Comparison of ENCODE assay signal across 18 cellular contexts in the genomic region with DNA sequence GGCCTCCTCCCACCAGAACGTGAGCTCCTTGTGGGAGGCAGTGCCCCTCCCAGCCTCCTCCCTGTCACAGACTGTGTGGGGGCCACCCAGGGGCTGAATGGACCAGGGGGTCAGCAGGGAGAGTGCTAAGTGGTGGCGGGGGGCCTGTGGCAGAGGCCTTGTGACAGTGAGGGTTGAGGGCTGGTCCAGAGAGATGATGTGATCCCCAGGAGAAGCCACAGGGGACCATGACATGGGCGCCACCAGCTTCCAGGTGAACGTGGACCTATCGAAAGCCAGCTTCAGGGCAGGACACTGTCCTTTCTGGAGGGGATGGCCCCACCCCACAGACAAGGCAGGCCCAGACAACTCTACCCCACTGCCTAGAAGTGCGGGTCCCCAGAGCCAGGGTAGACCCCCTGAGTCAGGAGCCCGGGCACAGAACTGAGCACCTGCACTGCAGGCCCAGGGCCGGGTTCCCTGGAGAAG. TPM values are rescaled to one million over a fixed set of nuclear protein-coding genes. Genes with fewer than 3 reads are reported as not detected.
DNase-seq lines count a peak whose midpoint lies in the region; ATAC-seq and TF ChIP-seq lines count a peak whose summit lies in the region.
"Had no signal": no experiment of that assay in that cellular context is flagged by ENCODE, and none has a peak within 500 bp of the region (broad histone marks: within the 10 kb centered on the region; RNA-seq: fewer than 3 reads in every experiment).

No MANE protein-coding gene starts in this region.

- H3K4me3 ChIP-seq in HCT116 (replicated peaks in 1 of 2; ENCODE audit: low read depth in 1 of 2, low read length in 2 of 2) (no peak overlapping the region), psoas muscle (no peak overlapping the region), mucosa of descending colon (no peak overlapping the region)
- H3K4me3 ChIP-seq: heart right ventricle had no signal

- BruUV-seq in HCT116 (replicated peaks; lab: Mats Ljungman, UMichigan) = no TSS peak

- H2AFZ ChIP-seq in HCT116 (ENCODE audit: low read depth, low read length, poor library complexity, severe bottlenecking) = no peak overlapping the region

- H3K9me2 ChIP-seq in HCT116 (ENCODE audit: insufficient read depth) = no peaks in the 10 kb centered on the region

- RAD21 ChIA-PET in HCT116 (lab: Charles Lee; ENCODE audit: low non-redundant PET in 1 of 2, low total read pairs in 2 of 2, uncharacterized antibody in 2 of 2, unreplicated experiment in 2 of 2) = no interaction called here

- H3K9ac ChIP-seq in HCT116 (ENCODE audit: low read length) = no peak overlapping the region

- H3K36me3 ChIP-seq in HCT116 (ENCODE audit: control insufficient read depth in 1 of 2, insufficient read depth in 2 of 2, low read length in 2 of 2) (peaks cover 0 to 4% of the 10 kb centered on the region in 2 experiments; a peak in 3 of 4 replicates), psoas muscle (ENCODE audit: insufficient read depth in 1 of 2, low read depth in 1 of 2) (peaks cover 0 to 63% of the 10 kb centered on the region in 2 donors), mucosa of descending colon (ENCODE audit: low read depth) (peaks cover 9% of the 10 kb centered on the region)

- H3K9me3 ChIP-seq in HCT116 (ENCODE audit: control insufficient read depth in 1 of 2, insufficient read depth in 1 of 2, low read depth in 1 of 2, low read length in 2 of 2) (no peaks in the 10 kb centered on the region), psoas muscle (no peaks in the 10 kb centered on the region), mucosa of descending colon (no peaks in the 10 kb centered on the region)
- H3K9me3 ChIP-seq: heart right ventricle had no signal

- H3K4me1 ChIP-seq in HCT116 (ENCODE audit: control insufficient read depth in 1 of 2, insufficient read depth in 2 of 2, low read length in 2 of 2) (peaks cover 4 to 27% of the 10 kb centered on the region in 2 experiments), psoas muscle (peaks cover 37% of the 10 kb centered on the region), mucosa of descending colon (ENCODE audit: low read depth) (peaks cover 25% of the 10 kb centered on the region)

- H3K36me3 Mint-ChIP-seq in activated CD4-positive, alpha-beta memory T cell treated with anti-CD3 and anti-CD28 coated beads, Interleukin-2, amount 10 ng/mL, durations not matched to agents 7 days and 5 days (ENCODE audit: low read depth) = peaks cover 8% of the 10 kb centered on the region
- peaks cover 3% of the 10 kb centered on the region for H3K36me3 Mint-ChIP-seq in activated CD4-positive, alpha-beta memory T cell treated with anti-CD3 and anti-CD28 coated beads for 36 hours
- H3K36me3 Mint-ChIP-seq in dendritic cell treated with granulocyte-macrophage colony-stimulating factor and Interleukin-4, amounts not matched to agents 40 ng/mL and 50 ng/mL, for 4 days (ENCODE audit: low read depth) = peaks cover 79% of the 10 kb centered on the region
- H3K36me3 Mint-ChIP-seq: naive B cell, T-cell had no signal

- no peaks in the 10 kb centered on the region for H4K20me1 ChIP-seq in HCT116 (ENCODE audit: insufficient read depth)

- H3K27me3 Mint-ChIP-seq in activated CD4-positive, alpha-beta memory T cell treated with anti-CD3 and anti-CD28 coated beads, Interleukin-2, amount 10 ng/mL, durations not matched to agents 7 days and 5 days = no peaks in the 10 kb centered on the region
- no peaks in the 10 kb centered on the region for H3K27me3 Mint-ChIP-seq in activated CD4-positive, alpha-beta memory T cell treated with anti-CD3 and anti-CD28 coated beads for 36 hours
- H3K27me3 Mint-ChIP-seq in dendritic cell treated with granulocyte-macrophage colony-stimulating factor and Interleukin-4, amounts not matched to agents 40 ng/mL and 50 ng/mL, for 4 days = no peaks in the 10 kb centered on the region
- H3K27me3 Mint-ChIP-seq: central memory CD8-positive, alpha-beta T cell; naive B cell; T-cell had no signal

- TF ChIP-seq CTCF in HCT116 (IDR thresholded peaks at IDR 0.05 in 2 of 3, conservative IDR thresholded peaks at IDR 0.05 in 1 of 3; ENCODE audit: borderline replicate concordance in 1 of 3, insufficient read depth in 1 of 3, low read depth in 2 of 3, low read length in 2 of 3) (no peak), psoas muscle (IDR thresholded peaks at IDR 0.05) (no peak), mucosa of descending colon (IDR thresholded peaks at IDR 0.05) (no peak)

- peaks cover 33% of the 10 kb centered on the region for H3K79me2 ChIP-seq in HCT116 (ENCODE audit: insufficient read depth, low read length)

- peak overlapping the region; percentile 34; the same call in 1 of the 2 replicates for H3K27ac ChIP-seq in HCT116 (ENCODE audit: low read depth, low read length)
- H3K27ac ChIP-seq in psoas muscle = peak overlapping the region; percentile 16

- TF ChIP-seq RAD21 in HCT116 (IDR thresholded peaks at IDR 0.05; ENCODE audit: low read depth) = no peak

- intact Hi-C loops in activated CD4-positive, alpha-beta memory T cell treated with anti-CD3 and anti-CD28 coated beads for 36 hours (cut with micrococcal nuclease) = no loop called here
- intact Hi-C loops in HCT116 (cut with micrococcal nuclease) = no loop called here
- intact Hi-C loops in dendritic cell treated with granulocyte-macrophage colony-stimulating factor and Interleukin-4, amounts not matched to agents 40 ng/mL and 50 ng/mL, for 4 days (cut with micrococcal nuclease) = no loop called here
- intact Hi-C loops in psoas muscle (cut with DNase I) = loop anchor here in 1 of 2 donors (10.0 kb wide), 1 partner anchor 166 kb away; a partner anchor contains a TSS
- intact Hi-C loops in mucosa of descending colon (cut with DNase I, micrococcal nuclease) = no loop called here

- no peak for DNase-seq in activated CD4-positive, alpha-beta memory T cell treated with anti-CD3 and anti-CD28 coated beads, Interleukin-2, amount 10 ng/mL, durations not matched to agents 7 days and 5 days
- no peak for DNase-seq in activated CD4-positive, alpha-beta memory T cell treated with anti-CD3 and anti-CD28 coated beads for 36 hours
- DNase-seq in HCT116 (ENCODE audit: low read depth, low spot score) = no peak
- peak; percentile 15 to 52 for DNase-seq in psoas muscle
- DNase-seq in NCI-H510A (lab: John Stamatoyannopoulos, UW) = no peak
- DNase-seq in mucosa of descending colon = no peak
- DNase-seq in NCI-H2196 treated with DMSO at 0.1 percent for 48 hours (lab: John Stamatoyannopoulos, UW; ENCODE audit: unreplicated experiment) = no peak
- DNase-seq: effector memory CD4-positive, alpha-beta T cell; mammary epithelial cell; naive B cell; NCI-H226; small intestine; stimulated activated CD4-positive, alpha-beta T cell treated with anti-CD3 and anti-CD28 coated beads, Interleukin-4, amount 100 ng/mL, for 24 hours had no signal

- H3K4me1 Mint-ChIP-seq in activated CD4-positive, alpha-beta memory T cell treated with anti-CD3 and anti-CD28 coated beads, Interleukin-2, amount 10 ng/mL, durations not matched to agents 7 days and 5 days = peaks cover 22% of the 10 kb centered on the region
- H3K4me1 Mint-ChIP-seq in activated CD4-positive, alpha-beta memory T cell treated with anti-CD3 and anti-CD28 coated beads for 36 hours (ENCODE audit: low read depth) = peaks cover 14% of the 10 kb centered on the region
- peaks cover 53% of the 10 kb centered on the region for H3K4me1 Mint-ChIP-seq in dendritic cell treated with granulocyte-macrophage colony-stimulating factor and Interleukin-4, amounts not matched to agents 40 ng/mL and 50 ng/mL, for 4 days (ENCODE audit: low read depth)

- POLR2A ChIA-PET in activated CD4-positive, alpha-beta memory T cell treated with anti-CD3 and anti-CD28 coated beads, Interleukin-2, amount 10 ng/mL, durations not matched to agents 7 days and 5 days (lab: Charles Lee) = no interaction called here
- POLR2A ChIA-PET in activated CD4-positive, alpha-beta memory T cell treated with anti-CD3 and anti-CD28 coated beads for 36 hours (lab: Charles Lee) = interaction anchor here (5.4 kb wide), 1 partner anchor 9 kb away, joined by 56 read pairs; a partner anchor contains a TSS
- POLR2A ChIA-PET in HCT116 (lab: Charles Lee) = interaction anchor here (1.2 kb wide), 1 partner anchor 185 kb away, joined by 3 read pairs; a partner anchor contains a TSS

- ATAC-seq in HCT116 = no peak
- no peak for ATAC-seq in psoas muscle
- no peak for ATAC-seq in mucosa of descending colon
- ATAC-seq: heart right ventricle, T-cell had no signal

- H3K9me3 Mint-ChIP-seq in activated CD4-positive, alpha-beta memory T cell treated with anti-CD3 and anti-CD28 coated beads, Interleukin-2, amount 10 ng/mL, durations not matched to agents 7 days and 5 days = no peaks in the 10 kb centered on the region
- H3K9me3 Mint-ChIP-seq in activated CD4-positive, alpha-beta memory T cell treated with anti-CD3 and anti-CD28 coated beads for 36 hours = no peaks in the 10 kb centered on the region
- H3K9me3 Mint-ChIP-seq in dendritic cell treated with granulocyte-macrophage colony-stimulating factor and Interleukin-4, amounts not matched to agents 40 ng/mL and 50 ng/mL, for 4 days = no peaks in the 10 kb centered on the region
- H3K9me3 Mint-ChIP-seq: central memory CD8-positive, alpha-beta T cell; naive B cell; T-cell had no signal

- CTCF ChIA-PET in activated CD4-positive, alpha-beta memory T cell treated with anti-CD3 and anti-CD28 coated beads, Interleukin-2, amount 10 ng/mL, durations not matched to agents 7 days and 5 days (lab: Charles Lee) = no interaction called here
- CTCF ChIA-PET in activated CD4-positive, alpha-beta memory T cell treated with anti-CD3 and anti-CD28 coated beads for 36 hours (lab: Charles Lee) = no interaction called here
- CTCF ChIA-PET in HCT116 (lab: Charles Lee) = no interaction called here

- H3K4me2 ChIP-seq in HCT116 (ENCODE audit: low read length) = no peak overlapping the region

- peak overlapping the region; percentile 27 for H3K4me3 Mint-ChIP-seq in activated CD4-positive, alpha-beta memory T cell treated with anti-CD3 and anti-CD28 coated beads, Interleukin-2, amount 10 ng/mL, durations not matched to agents 7 days and 5 days
- H3K4me3 Mint-ChIP-seq in activated CD4-positive, alpha-beta memory T cell treated with anti-CD3 and anti-CD28 coated beads for 36 hours = no peak overlapping the region
- no peak overlapping the region for H3K4me3 Mint-ChIP-seq in dendritic cell treated with granulocyte-macrophage colony-stimulating factor and Interleukin-4, amounts not matched to agents 40 ng/mL and 50 ng/mL, for 4 days
- H3K4me3 Mint-ChIP-seq: central memory CD8-positive, alpha-beta T cell had no signal

- H3K27ac Mint-ChIP-seq in activated CD4-positive, alpha-beta memory T cell treated with anti-CD3 and anti-CD28 coated beads, Interleukin-2, amount 10 ng/mL, durations not matched to agents 7 days and 5 days = no peak overlapping the region
- no peak overlapping the region for H3K27ac Mint-ChIP-seq in activated CD4-positive, alpha-beta memory T cell treated with anti-CD3 and anti-CD28 coated beads for 36 hours
- peak overlapping the region; percentile 7 for H3K27ac Mint-ChIP-seq in dendritic cell treated with granulocyte-macrophage colony-stimulating factor and Interleukin-4, amounts not matched to agents 40 ng/mL and 50 ng/mL, for 4 days
- H3K27ac Mint-ChIP-seq: T-cell had no signal

- TF ChIP-seq POLR2A in HCT116 (IDR thresholded peaks at IDR 0.05; ENCODE audit: borderline replicate concordance, extremely low read depth, insufficient read depth, insufficient read length) = no peak

- 75 to 79% (median 77%) methylated on average over 8 of the region's 8 CpGs for WGBS in psoas muscle, 3 donors

- H3K27me3 ChIP-seq in HCT116 (ENCODE audit: insufficient read depth, low read length) = no peaks in the 10 kb centered on the region
- H3K27me3 ChIP-seq in psoas muscle (ENCODE audit: insufficient read depth in 3 of 3, low read length in 2 of 3) = no peaks in the 10 kb centered on the region
- H3K27me3 ChIP-seq: heart right ventricle had no signal

RNA-seq across cellular contexts. Expression of a gene that starts 3.1 kb away (rescaled TPM):
- total RNA-seq in activated CD4-positive, alpha-beta memory T cell treated with anti-CD3 and anti-CD28 coated beads, Interleukin-2, amount 10 ng/mL, durations not matched to agents 7 days and 5 days = 10 to 100 TPM; 46.4 to 47.7 TPM
- total RNA-seq in activated CD4-positive, alpha-beta memory T cell treated with anti-CD3 and anti-CD28 coated beads for 36 hours = 10 to 100 TPM; 21.2 to 21.8 TPM
- 31.6 TPM for total RNA-seq in HCT116 (2021; ENCODE audit: unreplicated experiment)
- 43.9 and 51.6 TPM in 2 replicates for polyA plus RNA-seq in HCT116 (2012)
- total RNA-seq in psoas muscle = 10 to 100 TPM; 38.4 to 59.5 (median 49.9) TPM
- 100 to 1,000 TPM in 1 of 3 donors, 10 to 100 TPM in 2; 26.3 to 108 (median 78.1) TPM for polyA plus RNA-seq in psoas muscle
- 10 to 100 TPM; 39.7 to 56.5 (median 52.2) TPM for total RNA-seq in mucosa of descending colon

RNA-seq across cellular contexts. Expression of a gene that starts 3.5 kb away (rescaled TPM):
- total RNA-seq in activated CD4-positive, alpha-beta memory T cell treated with anti-CD3 and anti-CD28 coated beads, Interleukin-2, amount 10 ng/mL, durations not matched to agents 7 days and 5 days = 10 to 100 TPM; 40.8 to 43.5 TPM
- total RNA-seq in activated CD4-positive, alpha-beta memory T cell treated with anti-CD3 and anti-CD28 coated beads for 36 hours = 10 to 100 TPM; 45.9 to 48.0 TPM
- 103 TPM for total RNA-seq in HCT116 (2021; ENCODE audit: unreplicated experiment)
- polyA plus RNA-seq in HCT116 (2012) = 75.2 and 77.9 TPM in 2 replicates
- total RNA-seq in psoas muscle = 10 to 100 TPM; 34.7 to 44.7 (median 38.5) TPM
- 10 to 100 TPM; 61.9 to 96.0 (median 76.1) TPM for polyA plus RNA-seq in psoas muscle
- 10 to 100 TPM; 32.1 to 43.1 (median 39.3) TPM for total RNA-seq in mucosa of descending colon

RNA-seq across cellular contexts. Expression of a gene that starts 6.3 kb away (rescaled TPM):
- 10 to 100 TPM; 94.9 to 98.3 TPM for total RNA-seq in activated CD4-positive, alpha-beta memory T cell treated with anti-CD3 and anti-CD28 coated beads, Interleukin-2, amount 10 ng/mL, durations not matched to agents 7 days and 5 days
- 100 to 1,000 TPM; 151 to 152 TPM for total RNA-seq in activated CD4-positive, alpha-beta memory T cell treated with anti-CD3 and anti-CD28 coated beads for 36 hours
- 200 TPM for total RNA-seq in HCT116 (2021; ENCODE audit: unreplicated experiment)
- polyA plus RNA-seq in HCT116 (2012) = 167 and 191 TPM in 2 replicates
- total RNA-seq in psoas muscle = 10 to 100 TPM; 56.3 to 75.1 (median 71.4) TPM
- polyA plus RNA-seq in psoas muscle = 100 to 1,000 TPM in 2 of 3 donors, 10 to 100 TPM in 1; 85.6 to 172 (median 138) TPM
- total RNA-seq in mucosa of descending colon = 100 to 1,000 TPM in 1 of 3 donors, 10 to 100 TPM in 2; 89.1 to 107 (median 91.0) TPM

RNA-seq across cellular contexts. Expression of a gene that starts 6.7 kb away (rescaled TPM):
- 10 to 100 TPM; 23.5 to 24.7 TPM for total RNA-seq in activated CD4-positive, alpha-beta memory T cell treated with anti-CD3 and anti-CD28 coated beads, Interleukin-2, amount 10 ng/mL, durations not matched to agents 7 days and 5 days
- 10 to 100 TPM; 11.9 to 15.3 TPM for total RNA-seq in activated CD4-positive, alpha-beta memory T cell treated with anti-CD3 and anti-CD28 coated beads for 36 hours
- total RNA-seq in HCT116 (2021; ENCODE audit: unreplicated experiment) = 36.3 TPM
- polyA plus RNA-seq in HCT116 (2012) = 8.9 and 9.0 TPM in 2 replicates
- total RNA-seq in psoas muscle = 10 to 100 TPM in 1 of 4 donors, 1 to 10 TPM in 3; 4.3 to 11.3 (median 5.9) TPM
- polyA plus RNA-seq in psoas muscle = 1 to 10 TPM; 2.6 to 5.2 (median 4.5) TPM
- 10 to 100 TPM; 18.4 to 43.1 (median 24.7) TPM for total RNA-seq in mucosa of descending colon

RNA-seq across cellular contexts. Expression of a gene that starts 7.9 kb away (rescaled TPM):
- 10 to 100 TPM; 48.0 to 52.0 TPM for total RNA-seq in activated CD4-positive, alpha-beta memory T cell treated with anti-CD3 and anti-CD28 coated beads, Interleukin-2, amount 10 ng/mL, durations not matched to agents 7 days and 5 days
- 10 to 100 TPM; 53.0 to 53.1 TPM for total RNA-seq in activated CD4-positive, alpha-beta memory T cell treated with anti-CD3 and anti-CD28 coated beads for 36 hours
- total RNA-seq in HCT116 (2021; ENCODE audit: unreplicated experiment) (103 TPM), psoas muscle (10 to 100 TPM in 3 of 4 donors, 1 to 10 TPM in 1; 9.9 to 23.8 (median 13.8) TPM), mucosa of descending colon (10 to 100 TPM; 49.1 to 66.0 (median 56.0) TPM)
- polyA plus RNA-seq in HCT116 (2012) = 79.3 and 90.1 TPM in 2 replicates
- polyA plus RNA-seq in psoas muscle = 10 to 100 TPM; 18.8 to 27.1 (median 22.4) TPM
- total RNA-seq: M059J had no signal

Comparison
In these comparisons a context has a peak if more than half of its experiments do, and no peak if none do; other contexts are left out.
1. DNase-seq: peak in psoas muscle (2 of 2); none in activated CD4-positive, alpha-beta memory T cell treated with anti-CD3 and anti-CD28 coated beads, Interleukin-2, amount 10 ng/mL, durations not matched to agents 7 days and 5 days (single experiment), activated CD4-positive, alpha-beta memory T cell treated with anti-CD3 and anti-CD28 coated beads for 36 hours (single experiment), HCT116 (single experiment), NCI-H510A (single experiment), mucosa of descending colon (0 of 3) and NCI-H2196 treated with DMSO at 0.1 percent for 48 hours (single experiment).